ENCODE assay signal across 9 cellular contexts in genomic region chr1:236156512-236157208, GRCh38. TPM values are rescaled to one million over a fixed set of nuclear protein-coding genes. Genes with fewer than 3 reads are reported as not detected.
DNase-seq lines count a peak whose midpoint lies in the region; ATAC-seq and TF ChIP-seq lines count a peak whose summit lies in the region.
"Had no signal": no experiment of that assay in that cellular context is flagged by ENCODE, and none has a peak within 500 bp of the region (broad histone marks: within the 10 kb centered on the region; RNA-seq: fewer than 3 reads in every experiment).

No MANE protein-coding gene starts in this region.

- POLR2A ChIA-PET in activated CD8-positive, alpha-beta T cell treated with anti-CD3 and anti-CD28 coated beads, Interleukin-2, amount 10 ng/mL, durations not matched to agents 7 days and 5 days (lab: Charles Lee): interaction anchor here (1.6 kb wide), 1 partner anchor 14 kb away, joined by 4 read pairs; the partner anchor contains the start of gene GPR137B

- peaks cover 12% of the 10 kb centered on the region for H3K36me3 Mint-ChIP-seq in activated CD8-positive, alpha-beta T cell treated with anti-CD3 and anti-CD28 coated beads, Interleukin-2, amount 10 ng/mL, durations not matched to agents 7 days and 5 days (ENCODE audit: low read depth)

- H3K4me1 Mint-ChIP-seq in activated CD8-positive, alpha-beta T cell treated with anti-CD3 and anti-CD28 coated beads, Interleukin-2, amount 10 ng/mL, durations not matched to agents 7 days and 5 days (ENCODE audit: low read depth): peaks cover 23% of the 10 kb centered on the region

- peaks cover 9% of the 10 kb centered on the region for H3K9me3 Mint-ChIP-seq in activated CD8-positive, alpha-beta T cell treated with anti-CD3 and anti-CD28 coated beads, Interleukin-2, amount 10 ng/mL, durations not matched to agents 7 days and 5 days (ENCODE audit: insufficient read depth)

- TF ChIP-seq POLR2A in GM10847 (IDR thresholded peaks at IDR 0.05; ENCODE audit: extremely low read depth, insufficient read length): peak; percentile 42

- peak; percentile 80 for ATAC-seq in GM19467 (IDR thresholded peaks at IDR 0.05; ENCODE audit: unreplicated experiment)
- peak; percentile 79 for ATAC-seq in HG03439 (IDR thresholded peaks at IDR 0.05; ENCODE audit: unreplicated experiment)
- peak; percentile 78 for ATAC-seq in activated CD8-positive, alpha-beta T cell treated with anti-CD3 and anti-CD28 coated beads, Interleukin-2, amount 10 ng/mL, durations not matched to agents 7 days and 5 days
- ATAC-seq: HCT116 had no signal

- peak overlapping the region; percentile 39 for H3K27ac Mint-ChIP-seq in activated CD8-positive, alpha-beta T cell treated with anti-CD3 and anti-CD28 coated beads, Interleukin-2, amount 10 ng/mL, durations not matched to agents 7 days and 5 days

- CTCF ChIA-PET in activated CD8-positive, alpha-beta T cell treated with anti-CD3 and anti-CD28 coated beads, Interleukin-2, amount 10 ng/mL, durations not matched to agents 7 days and 5 days (lab: Charles Lee): no interaction called here

- DNase-seq in activated CD8-positive, alpha-beta T cell treated with anti-CD3 and anti-CD28 coated beads, Interleukin-2, amount 10 ng/mL, durations not matched to agents 7 days and 5 days: peak; percentile 31
- peak; percentile 52 for DNase-seq in stimulated activated CD8-positive, alpha-beta memory T cell treated with anti-CD3 and anti-CD28 coated beads, Interleukin-4, amount 100 ng/mL, for 48 hours
- DNase-seq in AG20443 (ENCODE audit: low spot score) (no peak), NCI-H748 treated with DMSO at 0.1 percent for 48 hours (lab: John Stamatoyannopoulos, UW) (no peak), NCI-H2107 treated with DMSO at 0.1 percent for 48 hours (lab: John Stamatoyannopoulos, UW; ENCODE audit: unreplicated experiment) (no peak)

- H3K4me3 Mint-ChIP-seq in activated CD8-positive, alpha-beta T cell treated with anti-CD3 and anti-CD28 coated beads, Interleukin-2, amount 10 ng/mL, durations not matched to agents 7 days and 5 days: no peak overlapping the region

- no peaks in the 10 kb centered on the region for H3K27me3 Mint-ChIP-seq in activated CD8-positive, alpha-beta T cell treated with anti-CD3 and anti-CD28 coated beads, Interleukin-2, amount 10 ng/mL, durations not matched to agents 7 days and 5 days (ENCODE audit: low read depth)

RNA-seq across cellular contexts. Expression of gene GPR137B, which starts 14.3 kb away (rescaled TPM):
- 1 to 10 TPM; 4.9 to 5.0 TPM for total RNA-seq in activated CD8-positive, alpha-beta T cell treated with anti-CD3 and anti-CD28 coated beads, Interleukin-2, amount 10 ng/mL, durations not matched to agents 7 days and 5 days

Comparison
In these comparisons a context has a peak if more than half of its experiments do, and no peak if none do; other contexts are left out.
1. DNase-seq: peak in activated CD8-positive, alpha-beta T cell treated with anti-CD3 and anti-CD28 coated beads, Interleukin-2, amount 10 ng/mL, durations not matched to agents 7 days and 5 days (single experiment) and stimulated activated CD8-positive, alpha-beta memory T cell treated with anti-CD3 and anti-CD28 coated beads, Interleukin-4, amount 100 ng/mL, for 48 hours (single experiment); none in AG20443 (single experiment), NCI-H748 treated with DMSO at 0.1 percent for 48 hours (single experiment) and NCI-H2107 treated with DMSO at 0.1 percent for 48 hours (single experiment).
2. Peak in every context shown above with its lines, with median percentiles within 50 percentile points of each other: ATAC-seq.